Comparison of ENCODE assay signal across 28 cellular contexts in genomic region chr20:57848282-57848681, GRCh38.
"Had no signal": no experiment of that assay in that cellular context is flagged by ENCODE, and none has a peak within 500 bp of the region (broad histone marks: within the 10 kb centered on the region; RNA-seq: fewer than 3 reads in every experiment).

No MANE protein-coding gene starts in this region.

- H3K27me3 Mint-ChIP-seq: dendritic cell treated with granulocyte-macrophage colony-stimulating factor and Interleukin-4, amounts not matched to agents 40 ng/mL and 50 ng/mL, for 4 days had no signal

- H3K4me3 Mint-ChIP-seq: dendritic cell treated with granulocyte-macrophage colony-stimulating factor and Interleukin-4, amounts not matched to agents 40 ng/mL and 50 ng/mL, for 4 days; effector memory CD8-positive, alpha-beta T cell; endodermal cell had no signal

- H3K27ac Mint-ChIP-seq: dendritic cell treated with granulocyte-macrophage colony-stimulating factor and Interleukin-4, amounts not matched to agents 40 ng/mL and 50 ng/mL, for 4 days; endodermal cell had no signal

- ATAC-seq: effector memory CD8-positive, alpha-beta T cell; esophagus mucosa; foreskin keratinocyte; gastrocnemius medialis; gastroesophageal sphincter; heart left ventricle; heart right ventricle had no signal

- H3K9me3 Mint-ChIP-seq: dendritic cell treated with granulocyte-macrophage colony-stimulating factor and Interleukin-4, amounts not matched to agents 40 ng/mL and 50 ng/mL, for 4 days; effector memory CD8-positive, alpha-beta T cell; endodermal cell had no signal

- H3K4me1 ChIP-seq: colonic mucosa, esophagus muscularis mucosa, esophagus squamous epithelium, foreskin keratinocyte, gastrocnemius medialis, gastroesophageal sphincter, heart right ventricle had no signal

- H3K36me3 ChIP-seq: colonic mucosa, esophagus muscularis mucosa, esophagus squamous epithelium, gastrocnemius medialis, gastroesophageal sphincter, heart left ventricle, heart right ventricle had no signal

- DNase-seq: colonic mucosa; cortex of kidney; dermis blood vessel endothelial cell; dorsolateral prefrontal cortex; effector CD4-positive, alpha-beta T cell; effector CD8-positive, alpha-beta T cell; effector memory CD4-positive, alpha-beta T cell; effector memory CD8-positive, alpha-beta T cell; erythroblast; esophagus squamous epithelium; foreskin fibroblast; foreskin keratinocyte; foreskin melanocyte; gastrocnemius medialis; glutamatergic neuron; heart left ventricle; heart right ventricle had no signal

- H3K9me3 ChIP-seq: colonic mucosa, esophagus muscularis mucosa, esophagus squamous epithelium, gastrocnemius medialis, gastroesophageal sphincter, heart right ventricle had no signal

- H3K4me3 ChIP-seq: colonic mucosa, coronary artery, dorsolateral prefrontal cortex, esophagus muscularis mucosa, esophagus squamous epithelium, gastrocnemius medialis, gastroesophageal sphincter, heart left ventricle, heart right ventricle had no signal

- H3K27me3 ChIP-seq: colonic mucosa, esophagus squamous epithelium, gastrocnemius medialis, gastroesophageal sphincter, heart left ventricle, heart right ventricle had no signal

- H3K27ac ChIP-seq: colonic mucosa, coronary artery, dorsolateral prefrontal cortex, epithelial cell of prostate, esophagus muscularis mucosa, esophagus squamous epithelium, foreskin keratinocyte, gastrocnemius medialis, gastroesophageal sphincter, heart left ventricle, heart right ventricle had no signal

- H3K4me1 Mint-ChIP-seq: endodermal cell had no signal

- FAIRE-seq: colon, endometrium, endothelial cell of umbilical vein, frontal cortex had no signal
